ENCODE assay signal across 26 cellular contexts in genomic region chr18:26421931-26422330, GRCh38.
"Had no signal": no experiment of that assay in that cellular context is flagged by ENCODE, and none has a peak within 500 bp of the region (broad histone marks: within the 10 kb centered on the region; RNA-seq: fewer than 3 reads in every experiment).

No MANE protein-coding gene starts in this region.

- H3K27me3 Mint-ChIP-seq: naive thymus-derived CD4-positive, alpha-beta T cell; natural killer cell treated with Interleukin-12 subunit alpha and Interleukin-12 subunit beta and Interleukin-15 and Interleukin-18, amount 100 ng/mL, for 72 hours; stimulated activated naive CD8-positive, alpha-beta T cell treated with anti-CD3 and anti-CD28 coated beads, Interleukin-15, Interleukin-2, amounts not matched to agents 100 ng/mL and 50 ng/mL, for 24 hours had no signal

- H3K4me1 ChIP-seq: left ventricle myocardium inferior, parathyroid adenoma, psoas muscle, sigmoid colon, spleen, suprapubic skin, tibial artery, upper lobe of right lung had no signal

- H3K36me3 Mint-ChIP-seq: immature natural killer cell; natural killer cell treated with Interleukin-12 subunit alpha and Interleukin-12 subunit beta and Interleukin-15 and Interleukin-18, amount 100 ng/mL, for 72 hours; stimulated activated effector memory CD8-positive, alpha-beta T cell treated with anti-CD3 and anti-CD28 coated beads, Interleukin-12 subunit alpha, Interleukin-12 subunit beta, amount 100 ng/mL, for 72 hours had no signal

- H3K4me3 ChIP-seq: left ventricle myocardium inferior, lung, mucosa of descending colon, psoas muscle, sigmoid colon, spleen, suprapubic skin, thoracic aorta, tibial artery, upper lobe of right lung had no signal

- H3K4me1 Mint-ChIP-seq: naive thymus-derived CD4-positive, alpha-beta T cell had no signal

- FAIRE-seq: small intestine, urothelium cell line had no signal

- H3K36me3 ChIP-seq: left ventricle myocardium inferior, sigmoid colon, spleen, suprapubic skin, thoracic aorta, tibial artery, upper lobe of right lung had no signal

- H3K4me3 Mint-ChIP-seq: immature natural killer cell; naive thymus-derived CD4-positive, alpha-beta T cell; natural killer cell treated with Interleukin-12 subunit alpha and Interleukin-12 subunit beta and Interleukin-15 and Interleukin-18, amount 100 ng/mL, for 72 hours; stimulated activated effector memory CD8-positive, alpha-beta T cell treated with anti-CD3 and anti-CD28 coated beads, Interleukin-12 subunit alpha, Interleukin-12 subunit beta, amount 100 ng/mL, for 72 hours; stimulated activated naive CD8-positive, alpha-beta T cell treated with anti-CD3 and anti-CD28 coated beads, Interleukin-15, Interleukin-2, amounts not matched to agents 100 ng/mL and 50 ng/mL, for 24 hours had no signal

- H3K9me3 Mint-ChIP-seq: immature natural killer cell; natural killer cell treated with Interleukin-12 subunit alpha and Interleukin-12 subunit beta and Interleukin-15 and Interleukin-18, amount 100 ng/mL, for 72 hours; stimulated activated effector memory CD8-positive, alpha-beta T cell treated with anti-CD3 and anti-CD28 coated beads, Interleukin-12 subunit alpha, Interleukin-12 subunit beta, amount 100 ng/mL, for 72 hours; stimulated activated naive CD8-positive, alpha-beta T cell treated with anti-CD3 and anti-CD28 coated beads, Interleukin-15, Interleukin-2, amounts not matched to agents 100 ng/mL and 50 ng/mL, for 24 hours had no signal

- H3K9ac ChIP-seq: parathyroid adenoma had no signal

- H3K27ac Mint-ChIP-seq: immature natural killer cell; naive thymus-derived CD4-positive, alpha-beta T cell; natural killer cell treated with Interleukin-12 subunit alpha and Interleukin-12 subunit beta and Interleukin-15 and Interleukin-18, amount 100 ng/mL, for 72 hours; stimulated activated effector memory CD8-positive, alpha-beta T cell treated with anti-CD3 and anti-CD28 coated beads, Interleukin-12 subunit alpha, Interleukin-12 subunit beta, amount 100 ng/mL, for 72 hours; stimulated activated naive CD8-positive, alpha-beta T cell treated with anti-CD3 and anti-CD28 coated beads, Interleukin-15, Interleukin-2, amounts not matched to agents 100 ng/mL and 50 ng/mL, for 24 hours had no signal

- ATAC-seq: mucosa of descending colon; naive thymus-derived CD4-positive, alpha-beta T cell; psoas muscle had no signal

- H3K27me3 ChIP-seq: sigmoid colon, spleen, suprapubic skin, tibial artery, upper lobe of right lung had no signal

- DNase-seq: hypothalamus; immature natural killer cell; islet precursor cell; left ventricle myocardium inferior; mesendoderm; midbrain; mucosa of descending colon; naive thymus-derived CD4-positive, alpha-beta T cell; nucleus accumbens; psoas muscle; small intestine; spleen; stimulated activated CD4-positive, alpha-beta T cell treated with anti-CD3 and anti-CD28 coated beads, Interleukin-4, amount 100 ng/mL, for 24 hours; stimulated activated naive CD4-positive, alpha-beta T cell; tibial artery; trophoblast cell; upper lobe of right lung had no signal

- H3K79me2 ChIP-seq: parathyroid adenoma had no signal

- H3K9me3 ChIP-seq: left ventricle myocardium inferior, mucosa of descending colon, psoas muscle, sigmoid colon, spleen, suprapubic skin, thoracic aorta, tibial artery, upper lobe of right lung had no signal

- H3K27ac ChIP-seq: left ventricle myocardium inferior, parathyroid adenoma, psoas muscle, sigmoid colon, spleen, suprapubic skin, thoracic aorta, tibial artery, upper lobe of right lung had no signal

- H2AFZ ChIP-seq: parathyroid adenoma had no signal
